17 cellular contexts compared by ENCODE assay signal in the genomic region with DNA sequence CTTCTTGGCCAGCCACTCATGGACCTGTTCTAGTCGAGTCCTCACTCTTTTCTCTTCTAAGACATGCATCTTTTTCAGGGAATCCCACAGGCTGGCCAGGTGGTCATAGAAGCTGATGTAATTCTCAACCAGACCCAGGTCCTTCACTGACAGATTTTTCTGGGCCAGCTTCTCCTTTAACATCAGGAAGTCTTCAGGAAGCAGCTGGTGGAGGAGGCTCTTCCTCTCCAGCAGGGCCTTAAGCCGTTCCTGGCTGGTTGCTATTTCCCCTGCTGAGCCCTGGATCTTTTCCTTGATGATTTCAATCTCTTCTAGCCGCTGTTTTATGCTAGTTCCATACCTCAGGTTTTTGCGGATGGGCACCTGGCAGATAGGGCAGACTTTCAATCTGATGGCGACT. TPM values are rescaled to one million over a fixed set of nuclear protein-coding genes. Genes with fewer than 3 reads are reported as not detected.
DNase-seq lines count a peak whose midpoint lies in the region; ATAC-seq and TF ChIP-seq lines count a peak whose summit lies in the region.
"Had no signal": no experiment of that assay in that cellular context is flagged by ENCODE, and none has a peak within 500 bp of the region (broad histone marks: within the 10 kb centered on the region; RNA-seq: fewer than 3 reads in every experiment).

No MANE protein-coding gene starts in this region.

- H3K9me3 ChIP-seq in Caco-2 = no peaks in the 10 kb centered on the region
- no peaks in the 10 kb centered on the region for H3K9me3 ChIP-seq in right lobe of liver
- H3K9me3 ChIP-seq: SJSA1, transverse colon had no signal

- H3K4me3 ChIP-seq in Caco-2 (ENCODE audit: low read depth, low read length) = no peak overlapping the region
- no peak overlapping the region for H3K4me3 ChIP-seq in right lobe of liver
- H3K4me3 ChIP-seq: cardiac muscle cell, SJSA1, transverse colon had no signal

- TSS peak; percentile 9 for BruUV-seq in Caco-2 (replicated peaks; lab: Mats Ljungman, UMichigan)

- POLR2A ChIA-PET in Caco-2 (lab: Charles Lee) = no interaction called here

- no peaks in the 10 kb centered on the region for H3K27me3 ChIP-seq in Caco-2 (replicated peaks; ENCODE audit: control insufficient read depth, insufficient read depth, low read length)
- H3K27me3 ChIP-seq in right lobe of liver = no peaks in the 10 kb centered on the region
- H3K27me3 ChIP-seq: cardiac muscle cell, SJSA1, transverse colon had no signal

- CTCF ChIA-PET in Caco-2 (lab: Charles Lee) = interaction anchor here (3.0 to 4.9 kb wide), 2 partner anchors 72 to 75 kb away, joined by 29 to 101 read pairs; no protein-coding TSS in a partner anchor

- H3K27ac Mint-ChIP-seq in activated CD4-positive, alpha-beta T cell treated with anti-CD3 and anti-CD28 coated beads, Interleukin-2, amount 10 ng/mL, durations not matched to agents 24 days and 14 days = peak overlapping the region; percentile 65
- H3K27ac Mint-ChIP-seq in Caco-2 (ENCODE audit: unreplicated experiment) = peak overlapping the region; percentile 21
- peak overlapping the region; percentile 3 for H3K27ac Mint-ChIP-seq in activated T-helper 17 cell treated with anti-CD3 and anti-CD28 coated beads, Interleukin-2, amount 50 U/mL, for 72 hours

- H3K4me1 Mint-ChIP-seq in activated CD4-positive, alpha-beta T cell treated with anti-CD3 and anti-CD28 coated beads, Interleukin-2, amount 10 ng/mL, durations not matched to agents 24 days and 14 days = peaks cover 9% of the 10 kb centered on the region
- no peaks in the 10 kb centered on the region for H3K4me1 Mint-ChIP-seq in Caco-2 (ENCODE audit: low read depth, unreplicated experiment)
- no peaks in the 10 kb centered on the region for H3K4me1 Mint-ChIP-seq in activated T-helper 17 cell treated with anti-CD3 and anti-CD28 coated beads, Interleukin-2, amount 50 U/mL, for 72 hours

- H3K36me3 ChIP-seq in Caco-2 (ENCODE audit: control insufficient read depth, insufficient read depth, low read length) (peaks cover 12% of the 10 kb centered on the region), right lobe of liver (peaks cover 4 to 97% (median 42%) of the 10 kb centered on the region in 4 donors)

- 56% methylated on average over 5 of the region's 5 CpGs for WGBS in right lobe of liver (ENCODE audit: insufficient coverage, low coverage, low lambda C conversion rate, missing lambda C conversion rate)

- no peak for DNase-seq in activated CD4-positive, alpha-beta T cell treated with anti-CD3 and anti-CD28 coated beads, Interleukin-2, amount 10 ng/mL, durations not matched to agents 24 days and 14 days
- DNase-seq in activated CD4-positive, alpha-beta T cell treated with anti-CD3 and anti-CD28 coated beads for 4 hours = no peak
- no peak for DNase-seq in Caco-2
- DNase-seq in right lobe of liver = no peak
- no peak for DNase-seq in cortex of kidney (lab: John Stamatoyannopoulos, UW)
- DNase-seq in effector CD4-positive, alpha-beta T cell = no peak
- no peak for DNase-seq in glomerular visceral epithelial cell (ENCODE audit: extremely low spot score)
- DNase-seq: NCI-H1930; NCI-H510A; nucleus accumbens; stimulated activated CD4-positive, alpha-beta T cell treated with anti-CD3 and anti-CD28 coated beads, Interleukin-4, amount 100 ng/mL, for 1 hour; stimulated activated CD8-positive, alpha-beta memory T cell treated with anti-CD3 and anti-CD28 coated beads, Interleukin-4, amount 100 ng/mL, for 48 hours; transverse colon had no signal

- peaks cover 76% of the 10 kb centered on the region for H3K36me3 Mint-ChIP-seq in activated CD4-positive, alpha-beta T cell treated with anti-CD3 and anti-CD28 coated beads, Interleukin-2, amount 10 ng/mL, durations not matched to agents 24 days and 14 days (ENCODE audit: low read depth)
- H3K36me3 Mint-ChIP-seq in Caco-2 (ENCODE audit: insufficient read depth, unreplicated experiment) = peaks cover 100% of the 10 kb centered on the region
- peaks cover 99% of the 10 kb centered on the region for H3K36me3 Mint-ChIP-seq in activated T-helper 17 cell treated with anti-CD3 and anti-CD28 coated beads, Interleukin-2, amount 50 U/mL, for 72 hours (ENCODE audit: low read depth)

- H3K27me3 Mint-ChIP-seq in activated CD4-positive, alpha-beta T cell treated with anti-CD3 and anti-CD28 coated beads, Interleukin-2, amount 10 ng/mL, durations not matched to agents 24 days and 14 days = no peaks in the 10 kb centered on the region
- no peaks in the 10 kb centered on the region for H3K27me3 Mint-ChIP-seq in Caco-2 (ENCODE audit: insufficient read depth, unreplicated experiment)
- no peaks in the 10 kb centered on the region for H3K27me3 Mint-ChIP-seq in activated T-helper 17 cell treated with anti-CD3 and anti-CD28 coated beads, Interleukin-2, amount 50 U/mL, for 72 hours
- H3K27me3 Mint-ChIP-seq: activated naive CD4-positive, alpha-beta T cell treated with anti-CD3 and anti-CD28 coated beads, Interleukin-2, amount 50 U/mL, for 24 hours had no signal

- TF ChIP-seq CTCF in Caco-2 (IDR thresholded peaks at IDR 0.05; ENCODE audit: insufficient read depth in 1 of 2, low read depth in 1 of 2, low read length in 1 of 2, severe bottlenecking in 1 of 2, unreplicated experiment in 1 of 2) = no peak
- TF ChIP-seq CTCF in right lobe of liver (IDR thresholded peaks at IDR 0.05) = no peak

- no peaks in the 10 kb centered on the region for H3K9me3 Mint-ChIP-seq in activated CD4-positive, alpha-beta T cell treated with anti-CD3 and anti-CD28 coated beads, Interleukin-2, amount 10 ng/mL, durations not matched to agents 24 days and 14 days
- H3K9me3 Mint-ChIP-seq in Caco-2 (ENCODE audit: unreplicated experiment) = no peaks in the 10 kb centered on the region
- no peaks in the 10 kb centered on the region for H3K9me3 Mint-ChIP-seq in activated T-helper 17 cell treated with anti-CD3 and anti-CD28 coated beads, Interleukin-2, amount 50 U/mL, for 72 hours
- H3K9me3 Mint-ChIP-seq: activated naive CD4-positive, alpha-beta T cell treated with anti-CD3 and anti-CD28 coated beads, Interleukin-2, amount 50 U/mL, for 24 hours had no signal

- no peak for TF ChIP-seq POLR2A in right lobe of liver (IDR thresholded peaks at IDR 0.05)

- H3K4me1 ChIP-seq in Caco-2 = no peaks in the 10 kb centered on the region
- H3K4me1 ChIP-seq in right lobe of liver = no peaks in the 10 kb centered on the region
- H3K4me1 ChIP-seq: SJSA1 had no signal

- intact Hi-C loops in activated CD4-positive, alpha-beta T cell treated with anti-CD3 and anti-CD28 coated beads, Interleukin-2, amount 10 ng/mL, durations not matched to agents 24 days and 14 days (cut with micrococcal nuclease) = no loop called here
- intact Hi-C loops in Caco-2 (cut with micrococcal nuclease; ENCODE audit: unreplicated experiment) (no loop called here), right lobe of liver (cut with DNase I) (no loop called here)

- no peak for ATAC-seq in activated T-helper 17 cell treated with anti-CD3 and anti-CD28 coated beads, Interleukin-2, amount 50 U/mL, for 72 hours (replicated peaks)
- ATAC-seq in right lobe of liver = peak; percentile 15 to 34 (median 26)

- H3K27ac ChIP-seq in right lobe of liver = no peak overlapping the region
- H3K27ac ChIP-seq: cardiac muscle cell, SJSA1, transverse colon had no signal

- no peak overlapping the region for H3K4me3 Mint-ChIP-seq in activated CD4-positive, alpha-beta T cell treated with anti-CD3 and anti-CD28 coated beads, Interleukin-2, amount 10 ng/mL, durations not matched to agents 24 days and 14 days
- no peak overlapping the region for H3K4me3 Mint-ChIP-seq in Caco-2 (ENCODE audit: unreplicated experiment)
- H3K4me3 Mint-ChIP-seq in activated T-helper 17 cell treated with anti-CD3 and anti-CD28 coated beads, Interleukin-2, amount 50 U/mL, for 72 hours = no peak overlapping the region
- H3K4me3 Mint-ChIP-seq: activated naive CD4-positive, alpha-beta T cell treated with anti-CD3 and anti-CD28 coated beads, Interleukin-2, amount 50 U/mL, for 24 hours had no signal

RNA-seq across cellular contexts. Expression of a gene that starts 28.6 kb away (rescaled TPM):
- total RNA-seq in activated CD4-positive, alpha-beta T cell treated with anti-CD3 and anti-CD28 coated beads, Interleukin-2, amount 10 ng/mL, durations not matched to agents 24 days and 14 days = 56.5 and 56.9 TPM in 2 replicates
- 146 and 148 TPM in 2 replicates for total RNA-seq in Caco-2 (2022)
- total RNA-seq in activated T-helper 17 cell treated with anti-CD3 and anti-CD28 coated beads, Interleukin-2, amount 50 U/mL, for 72 hours = 10 to 100 TPM; 35.6 to 56.3 TPM
- total RNA-seq in right lobe of liver = 10 to 100 TPM in 5 of 6 experiments, 1 to 10 TPM in 1; 7.6 to 15.7 (median 11.6) TPM

RNA-seq across cellular contexts. Expression of a gene that starts 30.1 kb away (rescaled TPM):
- 61.2 and 61.5 TPM in 2 replicates for total RNA-seq in activated CD4-positive, alpha-beta T cell treated with anti-CD3 and anti-CD28 coated beads, Interleukin-2, amount 10 ng/mL, durations not matched to agents 24 days and 14 days
- total RNA-seq in Caco-2 (2022) (34.0 and 34.7 TPM in 2 replicates), right lobe of liver (10 to 100 TPM in 5 of 6 experiments, 1 to 10 TPM in 1; 9.3 to 17.5 (median 13.9) TPM)
- total RNA-seq in activated T-helper 17 cell treated with anti-CD3 and anti-CD28 coated beads, Interleukin-2, amount 50 U/mL, for 72 hours = 10 to 100 TPM; 32.8 to 54.9 TPM

RNA-seq across cellular contexts. Expression of a gene that starts 59.7 kb away (rescaled TPM):
- total RNA-seq in activated CD4-positive, alpha-beta T cell treated with anti-CD3 and anti-CD28 coated beads, Interleukin-2, amount 10 ng/mL, durations not matched to agents 24 days and 14 days = 73.5 and 73.7 TPM in 2 replicates
- 197 and 201 TPM in 2 replicates for total RNA-seq in Caco-2 (2022)
- total RNA-seq in activated T-helper 17 cell treated with anti-CD3 and anti-CD28 coated beads, Interleukin-2, amount 50 U/mL, for 72 hours = 10 to 100 TPM; 73.3 to 88.2 TPM
- total RNA-seq in right lobe of liver = 10 to 100 TPM; 53.7 to 96.6 (median 70.4) TPM

Comparison
In these comparisons a context has a peak if more than half of its experiments do, and no peak if none do; other contexts are left out.
1. H3K27ac Mint-ChIP-seq: peak in every context shown above with its lines; median percentile 65 in activated CD4-positive, alpha-beta T cell treated with anti-CD3 and anti-CD28 coated beads, Interleukin-2, amount 10 ng/mL, durations not matched to agents 24 days and 14 days; 21 in Caco-2; 3 in activated T-helper 17 cell treated with anti-CD3 and anti-CD28 coated beads, Interleukin-2, amount 50 U/mL, for 72 hours.